23 cellular contexts compared by ENCODE assay signal in genomic region chr12:128755565-128755964, GRCh38.
DNase-seq lines count a peak whose midpoint lies in the region; ATAC-seq, FAIRE-seq and TF ChIP-seq lines count a peak whose summit lies in the region.
"Had no signal": no experiment of that assay in that cellular context is flagged by ENCODE, and none has a peak within 500 bp of the region (broad histone marks: within the 10 kb centered on the region; RNA-seq: fewer than 3 reads in every experiment).

No MANE protein-coding gene starts in this region.

- no peaks in the 10 kb centered on the region for H3K4me1 ChIP-seq in PC-3 (ENCODE audit: insufficient read depth, low read length)
- H3K4me1 ChIP-seq in GM12878 (ENCODE audit: control insufficient read depth, insufficient read depth, low read length), result no peaks in the 10 kb centered on the region
- H3K4me1 ChIP-seq in foreskin keratinocyte, result no peaks in the 10 kb centered on the region
- no peaks in the 10 kb centered on the region for H3K4me1 ChIP-seq in body of pancreas

- FAIRE-seq in GM12878 (lab: Jason Lieb, UNC), result no peak
- FAIRE-seq: GM18507, H54 had no signal

- no peak for TF ChIP-seq RAD21 in GM12878 (IDR thresholded peaks at IDR 0.05; ENCODE audit: insufficient read depth, low read depth, low read length)

- ATAC-seq in PC-3 (no peak), GM12878 (no peak), foreskin keratinocyte (peak; percentile 20), HG02981 (IDR thresholded peaks at IDR 0.05; ENCODE audit: unreplicated experiment) (no peak), body of pancreas (no peak)

- H3K27ac ChIP-seq in PC-3 (ENCODE audit: low read length) (no peak overlapping the region), GM12878 (ENCODE audit: control insufficient read depth, insufficient read depth) (no peak overlapping the region), foreskin keratinocyte (no peak overlapping the region), body of pancreas (no peak overlapping the region)
- H3K27ac ChIP-seq: PC-9 had no signal

- no peaks in the 10 kb centered on the region for H3K9me3 ChIP-seq in PC-3 (ENCODE audit: low read length)
- H3K9me3 ChIP-seq in GM12878 (replicated peaks; ENCODE audit: control insufficient read depth, insufficient read depth, low read length), result no peaks in the 10 kb centered on the region; the same call in 2 of the 3 replicates
- no peaks in the 10 kb centered on the region for H3K9me3 ChIP-seq in body of pancreas
- H3K9me3 ChIP-seq: MG63 had no signal

- H3K9ac ChIP-seq in PC-3 (ENCODE audit: low read length) (no peak overlapping the region), GM12878 (ENCODE audit: control insufficient read depth, insufficient read depth, low read length) (no peak overlapping the region)

- CTCF ChIA-PET in PC-3 (lab: Charles Lee) (no interaction called here), GM12878 (lab: Yijun Ruan, JAX) (no interaction called here)

- H3K27me3 ChIP-seq in PC-3 (ENCODE audit: low read length) (peaks cover 62% of the 10 kb centered on the region), GM12878 (replicated peaks in 1 of 2; ENCODE audit: control insufficient read depth in 2 of 2, insufficient read depth in 2 of 2, low read length in 1 of 2) (no peaks in the 10 kb centered on the region), foreskin keratinocyte (no peaks in the 10 kb centered on the region), body of pancreas (no peaks in the 10 kb centered on the region)
- H3K27me3 ChIP-seq: MG63 had no signal

- intact Hi-C loops in PC-3 (cut with micrococcal nuclease), result no loop called here
- intact Hi-C loops in GM12878 (cut with micrococcal nuclease; ENCODE audit: unreplicated experiment), result no loop called here
- intact Hi-C loops in body of pancreas (cut with DNase I), result no loop called here

- H4K20me1 ChIP-seq in PC-3 (ENCODE audit: low read length) (no peaks in the 10 kb centered on the region), GM12878 (ENCODE audit: control insufficient read depth, insufficient read depth) (no peaks in the 10 kb centered on the region)

- RAD21 ChIA-PET in GM12878 (lab: Charles Lee; ENCODE audit: unreplicated experiment), result no interaction called here

- BruUV-seq in PC-3 (replicated peaks; lab: Mats Ljungman, UMichigan), result no TSS peak
- BruUV-seq in GM12878 (replicated peaks; lab: Mats Ljungman, UMichigan), result no TSS peak

- no peak overlapping the region for H3K4me3 ChIP-seq in PC-3 (ENCODE audit: low read length)
- H3K4me3 ChIP-seq in GM12878, result no peak overlapping the region
- no peak overlapping the region for H3K4me3 ChIP-seq in body of pancreas
- H3K4me3 ChIP-seq: MG63, PC-9 had no signal

- H3K36me3 ChIP-seq in PC-3 (ENCODE audit: low read depth, low read length) (no peaks in the 10 kb centered on the region), GM12878 (ENCODE audit: control insufficient read depth in 2 of 2, insufficient read depth in 2 of 2, low read length in 1 of 2) (no peaks in the 10 kb centered on the region), body of pancreas (replicated peaks in 1 of 2; ENCODE audit: insufficient read depth in 1 of 2, low read depth in 2 of 2) (no peaks in the 10 kb centered on the region)
- H3K36me3 ChIP-seq: MG63 had no signal

- DNase-seq in PC-3 (peak; percentile 37), GM12878 (ENCODE audit: low read depth, low spot score) (no peak), foreskin keratinocyte (peak in 1 of 2 donors; percentile 3), KBM-7 (no peak), body of pancreas (no peak)
- no peak for DNase-seq in activated effector memory CD4-positive, alpha-beta T cell treated with Interleukin-2 at 50 U/mL for 16 hours
- DNase-seq: C1 segment of cervical spinal cord; CD4-positive, alpha-beta memory T cell; COR-L47; GF-D8; Kasumi-1; MG63; NCI-H2029; NCI-H446 treated with DMSO at 0.1 percent for 48 hours; NCI-H526; NK-92 treated with Interleukin-12 subunit alpha and Interleukin-12 subunit beta, amount 100 ng/mL, for 24 hours; PC-9; RPMI8226; SHP77; T-helper 1 cell had no signal

- in situ Hi-C loops in GM12878 (cut with MboI), result no loop called here
- in situ Hi-C loops in KBM-7 (cut with MboI; ENCODE audit: low pct_unique_long_range_greater_than_20kb, low sequenced_read_pairs), result no loop called here

- no peak for TF ChIP-seq EP300 in GM12878 (IDR thresholded peaks at IDR 0.05; ENCODE audit: borderline replicate concordance in 1 of 2, control insufficient read depth in 1 of 2, low read depth in 2 of 2, low read length in 2 of 2)

- no peaks in the 10 kb centered on the region for H3K9me2 ChIP-seq in PC-3 (replicated peaks; ENCODE audit: low read length)

- 13% methylated on average over 3 of the region's 3 CpGs for WGBS in GM12878 (ENCODE audit: insufficient coverage, insufficient replicate concordance, low lambda C conversion rate, missing lambda C conversion rate)
- 34 to 56% methylated on average over 3 of the region's 3 CpGs for WGBS in body of pancreas, 2 donors

- H3K79me2 ChIP-seq in PC-3 (ENCODE audit: low read length) (no peaks in the 10 kb centered on the region), GM12878 (ENCODE audit: control insufficient read depth, insufficient read depth, low read length) (no peaks in the 10 kb centered on the region)

- no peaks in the 10 kb centered on the region for H3F3A ChIP-seq in PC-3 (ENCODE audit: low read length, unreplicated experiment)

- H3K4me2 ChIP-seq in PC-3 (ENCODE audit: low read length) (no peak overlapping the region), GM12878 (ENCODE audit: control insufficient read depth, insufficient read depth) (no peak overlapping the region)
- H3K4me2 ChIP-seq: PC-9 had no signal

- H2AFZ ChIP-seq in PC-3 (ENCODE audit: low read length) (no peak overlapping the region), GM12878 (ENCODE audit: control insufficient read depth, low read depth, low read length) (no peak overlapping the region)
- H2AFZ ChIP-seq: PC-9 had no signal

- TF ChIP-seq POLR2A in GM12878 (IDR thresholded peaks at IDR 0.05; ENCODE audit: low read depth, low read length) (no peak), body of pancreas (IDR thresholded peaks at IDR 0.05) (no peak)

- SMC1A ChIA-PET in GM12878 (lab: Charles Lee; ENCODE audit: uncharacterized antibody, unreplicated experiment), result no interaction called here

- TF ChIP-seq CTCF in PC-3 (conservative IDR thresholded peaks at IDR 0.05; ENCODE audit: low read depth, low read length) (no peak), GM12878 (IDR thresholded peaks at IDR 0.05 in 2 of 3, conservative IDR thresholded peaks at IDR 0.05 in 1 of 3; ENCODE audit: control insufficient read depth in 2 of 3, extremely low read depth in 1 of 3, insufficient read depth in 1 of 3, low read depth in 3 of 3, low read length in 3 of 3) (no peak), foreskin keratinocyte (conservative IDR thresholded peaks at IDR 0.05) (no peak), body of pancreas (IDR thresholded peaks at IDR 0.05) (no peak)

- POLR2A ChIA-PET in PC-3 (lab: Charles Lee; ENCODE audit: unreplicated experiment), result no interaction called here
- POLR2A ChIA-PET in GM12878 (lab: Charles Lee), result no interaction called here

TF ChIP-seq in GM12878, 131 proteins besides CTCF, POLR2A, EP300 and RAD21:
- no peak for TF ChIP-seq GATAD2B (conservative IDR thresholded peaks at IDR 0.05; ENCODE audit: low read depth)
- 0 out of 2 replicates have a peak, but pooled peaks have one; percentile 30 for TF ChIP-seq TCF3 (IDR thresholded peaks at IDR 0.05; ENCODE audit: borderline replicate concordance, insufficient read depth, low read depth, low read length)
- TF ChIP-seq, protein P1, sequence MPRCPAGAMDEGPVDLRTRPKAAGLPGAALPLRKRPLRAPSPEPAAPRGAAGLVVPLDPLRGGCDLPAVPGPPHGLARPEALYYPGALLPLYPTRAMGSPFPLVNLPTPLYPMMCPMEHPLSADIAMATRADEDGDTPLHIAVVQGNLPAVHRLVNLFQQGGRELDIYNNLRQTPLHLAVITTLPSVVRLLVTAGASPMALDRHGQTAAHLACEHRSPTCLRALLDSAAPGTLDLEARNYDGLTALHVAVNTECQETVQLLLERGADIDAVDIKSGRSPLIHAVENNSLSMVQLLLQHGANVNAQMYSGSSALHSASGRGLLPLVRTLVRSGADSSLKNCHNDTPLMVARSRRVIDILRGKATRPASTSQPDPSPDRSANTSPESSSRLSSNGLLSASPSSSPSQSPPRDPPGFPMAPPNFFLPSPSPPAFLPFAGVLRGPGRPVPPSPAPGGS (IDR thresholded peaks at IDR 0.05; ENCODE audit: borderline replicate concordance, insufficient read depth, low read depth, low read length, poor library complexity, severe bottlenecking), result peak; percentile 87
- TF ChIP-seq CHD4 (IDR thresholded peaks at IDR 0.05), result no peak
- TF ChIP-seq, protein P2, sequence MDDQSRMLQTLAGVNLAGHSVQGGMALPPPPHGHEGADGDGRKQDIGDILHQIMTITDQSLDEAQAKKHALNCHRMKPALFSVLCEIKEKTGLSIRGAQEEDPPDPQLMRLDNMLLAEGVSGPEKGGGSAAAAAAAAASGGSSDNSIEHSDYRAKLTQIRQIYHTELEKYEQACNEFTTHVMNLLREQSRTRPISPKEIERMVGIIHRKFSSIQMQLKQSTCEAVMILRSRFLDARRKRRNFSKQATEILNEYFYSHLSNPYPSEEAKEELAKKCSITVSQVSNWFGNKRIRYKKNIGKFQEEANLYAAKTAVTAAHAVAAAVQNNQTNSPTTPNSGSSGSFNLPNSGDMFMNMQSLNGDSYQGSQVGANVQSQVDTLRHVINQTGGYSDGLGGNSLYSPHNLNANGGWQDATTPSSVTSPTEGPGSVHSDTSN (IDR thresholded peaks at IDR 0.05; ENCODE audit: insufficient replicate concordance, low read depth, low read length), result peak; percentile 46
- TF ChIP-seq SRF (IDR thresholded peaks at IDR 0.05; ENCODE audit: low read depth in 2 of 2, low read length in 2 of 2), result no peak
- TF ChIP-seq IRF5 (IDR thresholded peaks at IDR 0.05; ENCODE audit: borderline replicate concordance), result no peak
- no peak for TF ChIP-seq RFX5 (IDR thresholded peaks at IDR 0.05; ENCODE audit: low read depth, low read length)
TF ChIP-seq in GM12878: peak in this region for 3.
